ENCODE assay signal across 3 cellular contexts in genomic region chr17:82503728-82504308, GRCh38.
A peak's percentile ranks its signal among the peaks of the same experiment; 100 is the strongest.
TF ChIP-seq lines count a peak whose summit lies in the region.

No MANE protein-coding gene starts in this region.

TF ChIP-seq in HepG2, 621 proteins besides CTCF, POLR2A, EP300 and RAD21 (continues in another document):
- TF ChIP-seq ZNF552 (CRISPR knock-in tag; IDR thresholded peaks at IDR 0.05; ENCODE audit: borderline replicate concordance) = peak; percentile 77
- TF ChIP-seq ZFP37 (CRISPR knock-in tag; IDR thresholded peaks at IDR 0.05; ENCODE audit: borderline replicate concordance) = peak; percentile 90; the same call in 1 of the 2 replicates
- TF ChIP-seq ZSCAN29 (CRISPR knock-in tag; conservative IDR thresholded peaks at IDR 0.05) = no peak; the same call in 1 of the 2 replicates
- no peak for TF ChIP-seq TCF7 (IDR thresholded peaks at IDR 0.05; ENCODE audit: low read depth)
- no peak for TF ChIP-seq ZNF234 (CRISPR knock-in tag; conservative IDR thresholded peaks at IDR 0.05)
- TF ChIP-seq GPN1 (CRISPR knock-in tag; IDR thresholded peaks at IDR 0.05; ENCODE audit: borderline replicate concordance) = no peak
- no peak; the same call in 1 of the 2 replicates for TF ChIP-seq ETV6 (CRISPR knock-in tag; conservative IDR thresholded peaks at IDR 0.05)
- TF ChIP-seq ZBTB46 (CRISPR knock-in tag; IDR thresholded peaks at IDR 0.05; ENCODE audit: borderline replicate concordance) = no peak
- no peak for TF ChIP-seq HDAC6 (IDR thresholded peaks at IDR 0.05; ENCODE audit: low read depth, low read length)
- TF ChIP-seq, protein P1, sequence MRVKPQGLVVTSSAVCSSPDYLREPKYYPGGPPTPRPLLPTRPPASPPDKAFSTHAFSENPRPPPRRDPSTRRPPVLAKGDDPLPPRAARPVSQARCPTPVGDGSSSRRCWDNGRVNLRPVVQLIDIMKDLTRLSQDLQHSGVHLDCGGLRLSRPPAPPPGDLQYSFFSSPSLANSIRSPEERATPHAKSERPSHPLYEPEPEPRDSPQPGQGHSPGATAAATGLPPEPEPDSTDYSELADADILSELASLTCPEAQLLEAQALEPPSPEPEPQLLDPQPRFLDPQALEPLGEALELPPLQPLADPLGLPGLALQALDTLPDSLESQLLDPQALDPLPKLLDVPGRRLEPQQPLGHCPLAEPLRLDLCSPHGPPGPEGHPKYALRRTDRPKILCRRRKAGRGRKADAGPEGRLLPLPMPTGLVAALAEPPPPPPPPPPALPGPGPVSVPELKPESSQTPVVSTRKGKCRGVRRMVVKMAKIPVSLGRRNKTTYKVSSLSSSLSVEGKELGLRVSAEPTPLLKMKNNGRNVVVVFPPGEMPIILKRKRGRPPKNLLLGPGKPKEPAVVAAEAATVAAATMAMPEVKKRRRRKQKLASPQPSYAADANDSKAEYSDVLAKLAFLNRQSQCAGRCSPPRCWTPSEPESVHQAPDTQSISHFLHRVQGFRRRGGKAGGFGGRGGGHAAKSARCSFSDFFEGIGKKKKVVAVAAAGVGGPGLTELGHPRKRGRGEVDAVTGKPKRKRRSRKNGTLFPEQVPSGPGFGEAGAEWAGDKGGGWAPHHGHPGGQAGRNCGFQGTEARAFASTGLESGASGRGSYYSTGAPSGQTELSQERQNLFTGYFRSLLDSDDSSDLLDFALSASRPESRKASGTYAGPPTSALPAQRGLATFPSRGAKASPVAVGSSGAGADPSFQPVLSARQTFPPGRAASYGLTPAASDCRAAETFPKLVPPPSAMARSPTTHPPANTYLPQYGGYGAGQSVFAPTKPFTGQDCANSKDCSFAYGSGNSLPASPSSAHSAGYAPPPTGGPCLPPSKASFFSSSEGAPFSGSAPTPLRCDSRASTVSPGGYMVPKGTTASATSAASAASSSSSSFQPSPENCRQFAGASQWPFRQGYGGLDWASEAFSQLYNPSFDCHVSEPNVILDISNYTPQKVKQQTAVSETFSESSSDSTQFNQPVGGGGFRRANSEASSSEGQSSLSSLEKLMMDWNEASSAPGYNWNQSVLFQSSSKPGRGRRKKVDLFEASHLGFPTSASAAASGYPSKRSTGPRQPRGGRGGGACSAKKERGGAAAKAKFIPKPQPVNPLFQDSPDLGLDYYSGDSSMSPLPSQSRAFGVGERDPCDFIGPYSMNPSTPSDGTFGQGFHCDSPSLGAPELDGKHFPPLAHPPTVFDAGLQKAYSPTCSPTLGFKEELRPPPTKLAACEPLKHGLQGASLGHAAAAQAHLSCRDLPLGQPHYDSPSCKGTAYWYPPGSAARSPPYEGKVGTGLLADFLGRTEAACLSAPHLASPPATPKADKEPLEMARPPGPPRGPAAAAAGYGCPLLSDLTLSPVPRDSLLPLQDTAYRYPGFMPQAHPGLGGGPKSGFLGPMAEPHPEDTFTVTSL (CRISPR knock-in tag; IDR thresholded peaks at IDR 0.05; ENCODE audit: borderline replicate concordance) = no peak
- peak; percentile 73; the same call in 1 of the 2 replicates for TF ChIP-seq KLF9 (CRISPR knock-in tag; IDR thresholded peaks at IDR 0.05; ENCODE audit: low read depth)

TF ChIP-seq in K562, 482 proteins besides CTCF, POLR2A, EP300 and RAD21:
- TF ChIP-seq L3MBTL2 (IDR thresholded peaks at IDR 0.05) (0 out of 2 replicates have a peak, but pooled peaks have one; percentile 21), TCF7L2 (IDR thresholded peaks at IDR 0.05; ENCODE audit: low read depth, low read length) (no peak), E2F6 (IDR thresholded peaks at IDR 0.05; ENCODE audit: borderline replicate concordance in 1 of 2, extremely low read depth in 1 of 2, insufficient read depth in 1 of 2, insufficient read length in 1 of 2, low read depth in 1 of 2, low read length in 1 of 2, poor library complexity in 1 of 2, severe bottlenecking in 1 of 2) (peak in 1 of 2 experiments; percentile 31)

TF ChIP-seq in GM12891, 5 proteins besides CTCF, POLR2A, EP300 and RAD21:
- TF ChIP-seq PAX5 (IDR thresholded peaks at IDR 0.05; ENCODE audit: insufficient read depth, low read length, severe bottlenecking) = no peak
- TF ChIP-seq POLR2AphosphoS5 (IDR thresholded peaks at IDR 0.05; ENCODE audit: low read depth, low read length) = no peak
- no peak for TF ChIP-seq SPI1 (IDR thresholded peaks at IDR 0.05; ENCODE audit: low read depth, low read length)
- TF ChIP-seq POU2F2 (IDR thresholded peaks at IDR 0.05; ENCODE audit: low read depth, low read length) = no peak
- TF ChIP-seq TAF1 (IDR thresholded peaks at IDR 0.05; ENCODE audit: low read depth, low read length) = no peak
TF ChIP-seq in GM12891: peak in this region for 0.
